Comparison of ENCODE assay signal across 2 cellular contexts in the genomic region with DNA sequence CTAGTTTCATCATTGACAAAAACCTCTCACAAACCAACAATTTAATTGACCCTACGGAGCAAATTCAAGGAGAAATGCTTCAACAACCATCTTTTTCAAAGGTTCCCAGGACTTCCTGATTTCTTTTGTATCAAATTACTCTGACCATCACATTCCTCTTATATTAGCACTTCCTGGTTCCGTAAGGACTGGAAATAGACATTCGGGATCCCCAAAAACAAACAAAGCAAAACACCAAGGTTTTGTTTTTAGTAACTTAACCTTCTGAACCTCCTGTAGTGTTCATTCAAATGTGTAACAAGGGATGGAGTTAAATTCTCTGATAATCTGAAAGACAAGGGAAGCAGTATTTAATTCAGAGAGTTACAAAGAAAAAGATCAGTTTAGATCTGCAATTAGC.
TF ChIP-seq lines count a peak whose summit lies in the region.

No MANE protein-coding gene starts in this region.

TF ChIP-seq in A549, 52 proteins besides CTCF, POLR2A, EP300 and RAD21:
- TF ChIP-seq CBX2 (IDR thresholded peaks at IDR 0.05; ENCODE audit: borderline replicate concordance, low read depth) (no peak), SREBF2 (IDR thresholded peaks at IDR 0.05) (no peak), KDM5A (IDR thresholded peaks at IDR 0.05) (no peak)
- TF ChIP-seq, protein P1, sequence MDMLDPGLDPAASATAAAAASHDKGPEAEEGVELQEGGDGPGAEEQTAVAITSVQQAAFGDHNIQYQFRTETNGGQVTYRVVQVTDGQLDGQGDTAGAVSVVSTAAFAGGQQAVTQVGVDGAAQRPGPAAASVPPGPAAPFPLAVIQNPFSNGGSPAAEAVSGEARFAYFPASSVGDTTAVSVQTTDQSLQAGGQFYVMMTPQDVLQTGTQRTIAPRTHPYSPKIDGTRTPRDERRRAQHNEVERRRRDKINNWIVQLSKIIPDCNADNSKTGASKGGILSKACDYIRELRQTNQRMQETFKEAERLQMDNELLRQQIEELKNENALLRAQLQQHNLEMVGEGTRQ (IDR thresholded peaks at IDR 0.05) = no peak

TF ChIP-seq in IMR-90, 13 proteins besides CTCF, POLR2A, EP300 and RAD21 (continued from another document):
- TF ChIP-seq BHLHE40 (IDR thresholded peaks at IDR 0.05; ENCODE audit: low read depth, low read length) (no peak), RFX5 (IDR thresholded peaks at IDR 0.05; ENCODE audit: low read depth, low read length) (no peak), MAZ (IDR thresholded peaks at IDR 0.05; ENCODE audit: borderline replicate concordance, low read depth, low read length) (no peak), NFE2L2 (IDR thresholded peaks at IDR 0.05; ENCODE audit: low read depth, low read length) (no peak)
- TF ChIP-seq, protein P2, sequence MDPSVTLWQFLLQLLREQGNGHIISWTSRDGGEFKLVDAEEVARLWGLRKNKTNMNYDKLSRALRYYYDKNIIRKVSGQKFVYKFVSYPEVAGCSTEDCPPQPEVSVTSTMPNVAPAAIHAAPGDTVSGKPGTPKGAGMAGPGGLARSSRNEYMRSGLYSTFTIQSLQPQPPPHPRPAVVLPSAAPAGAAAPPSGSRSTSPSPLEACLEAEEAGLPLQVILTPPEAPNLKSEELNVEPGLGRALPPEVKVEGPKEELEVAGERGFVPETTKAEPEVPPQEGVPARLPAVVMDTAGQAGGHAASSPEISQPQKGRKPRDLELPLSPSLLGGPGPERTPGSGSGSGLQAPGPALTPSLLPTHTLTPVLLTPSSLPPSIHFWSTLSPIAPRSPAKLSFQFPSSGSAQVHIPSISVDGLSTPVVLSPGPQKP (IDR thresholded peaks at IDR 0.05; ENCODE audit: borderline replicate concordance, low read depth, low read length) = no peak
